In the genomic region with DNA sequence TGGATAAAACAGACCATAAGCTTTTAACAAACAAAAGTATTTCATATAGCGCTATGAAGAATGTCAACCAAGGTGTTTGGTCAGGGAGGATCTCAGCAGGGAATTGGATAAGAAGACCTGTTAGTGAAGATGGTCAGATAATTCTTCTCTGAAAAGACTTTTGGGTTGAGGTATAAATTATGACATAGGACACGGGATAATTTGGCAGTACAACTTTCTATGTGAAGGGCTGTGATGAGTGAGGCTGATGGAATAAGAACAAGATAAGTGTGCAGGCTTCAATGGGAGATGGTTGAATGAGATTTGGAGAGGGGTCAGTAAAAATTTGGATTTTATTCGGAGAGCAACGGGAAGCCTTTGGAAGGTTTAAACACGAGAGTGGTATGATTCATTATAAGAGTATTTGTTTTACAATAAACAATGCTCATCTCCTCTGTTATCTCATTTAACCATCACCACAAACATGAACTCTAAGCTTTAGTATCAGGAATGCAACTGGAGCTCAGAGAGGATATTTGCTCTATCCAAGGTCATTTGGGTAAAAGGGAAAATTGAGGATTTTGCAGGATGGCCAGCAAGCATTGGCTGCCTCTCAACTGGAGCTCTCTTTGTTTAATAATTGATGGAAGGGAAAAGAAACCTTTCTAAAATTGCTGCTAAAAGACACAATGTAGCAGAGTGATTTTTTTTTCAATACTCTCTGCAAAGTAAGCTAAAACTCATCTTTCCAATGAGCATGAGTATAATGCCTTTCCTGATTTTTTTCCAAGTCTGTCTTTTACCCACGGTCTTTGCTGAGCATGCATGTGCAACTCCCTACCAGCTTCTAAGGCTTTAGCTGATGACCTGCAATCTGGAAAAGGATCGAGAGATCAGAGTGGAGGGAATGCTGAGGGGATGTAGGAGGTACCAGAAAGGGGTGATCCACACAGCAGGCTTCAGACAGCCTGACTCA, we compare ENCODE assay signal across 26 cellular contexts.
"Had no signal": no experiment of that assay in that cellular context is flagged by ENCODE, and none has a peak within 500 bp of the region (broad histone marks: within the 10 kb centered on the region; RNA-seq: fewer than 3 reads in every experiment).

No MANE protein-coding gene starts in this region.

- H3K4me3 ChIP-seq: gastroesophageal sphincter, heart left ventricle, lung, mucosa of descending colon, prostate gland, right atrium auricular region, sigmoid colon, stomach, thyroid gland, vagina had no signal

- H3K27me3 ChIP-seq: gastroesophageal sphincter, right atrium auricular region, sigmoid colon, stomach, thyroid gland, vagina had no signal

- H3K9me3 ChIP-seq: gastroesophageal sphincter, heart left ventricle, mucosa of descending colon, prostate gland, right atrium auricular region, sigmoid colon, stomach, thyroid gland, vagina had no signal

- ATAC-seq: esophagus mucosa; foreskin keratinocyte; gastroesophageal sphincter; heart left ventricle; left cardiac atrium; left ventricle myocardium superior; mucosa of descending colon; stimulated activated effector memory CD8-positive, alpha-beta T cell treated with anti-CD3 and anti-CD28 coated beads, Interleukin-12 subunit alpha, Interleukin-12 subunit beta, amount 100 ng/mL, for 72 hours had no signal

- H3K36me3 ChIP-seq: gastroesophageal sphincter, heart left ventricle, prostate gland, right atrium auricular region, sigmoid colon, stomach, thyroid gland, vagina had no signal

- H3K4me1 ChIP-seq: foreskin keratinocyte, heart left ventricle, prostate gland, right atrium auricular region, sigmoid colon, stomach, thyroid gland, vagina had no signal

- H3K27ac ChIP-seq: epithelial cell of prostate, foreskin keratinocyte, gastroesophageal sphincter, heart left ventricle, prostate gland, right atrium auricular region, sigmoid colon, stomach, thyroid gland, vagina had no signal

- DNase-seq: cortex of kidney; effector CD4-positive, alpha-beta T cell; heart left ventricle; hippocampal formation; left cardiac atrium; left ventricle myocardium superior; mucosa of descending colon; naive B cell; nephron progenitor cell; nucleus accumbens; sigmoid colon; stimulated activated CD4-positive, alpha-beta T cell treated with anti-CD3 and anti-CD28 coated beads, Interleukin-2, amount 100 ng/mL, for 24 hours; stimulated activated CD4-positive, alpha-beta T cell treated with anti-CD3 and anti-CD28 coated beads, Interleukin-4, amount 100 ng/mL, for 24 hours; stimulated activated naive CD4-positive, alpha-beta T cell treated with Interleukin-2 at 50 U/mL for 16 hours; stomach; thyroid gland; trophoblast cell had no signal
